16 cellular contexts compared by ENCODE assay signal in genomic region chr11:813440-814096, GRCh38. TPM values are rescaled to one million over a fixed set of nuclear protein-coding genes. Genes with fewer than 3 reads are reported as not detected.
A peak's percentile ranks its signal among the peaks of the same experiment; 100 is the strongest.
DNase-seq lines count a peak whose midpoint lies in the region; ATAC-seq and TF ChIP-seq lines count a peak whose summit lies in the region.
"Had no signal": no experiment of that assay in that cellular context is flagged by ENCODE, and none has a peak within 500 bp of the region (broad histone marks: within the 10 kb centered on the region; RNA-seq: fewer than 3 reads in every experiment).

No MANE protein-coding gene starts in this region.

- no peak overlapping the region for H2AK5ac ChIP-seq in neuronal stem cell (ENCODE audit: low read depth, low read length)

- H2BK12ac ChIP-seq in neuronal stem cell (ENCODE audit: low read length), result no peak overlapping the region

- H2BK15ac ChIP-seq in neuronal stem cell (ENCODE audit: low read length), result no peak overlapping the region

- H3K27ac ChIP-seq in neuronal stem cell (replicated peaks; ENCODE audit: low read length) (no peak overlapping the region), Peyer's patch (no peak overlapping the region)
- H3K27ac ChIP-seq: dorsolateral prefrontal cortex, transverse colon had no signal

- H2AFZ ChIP-seq in neuronal stem cell (ENCODE audit: low read length), result no peak overlapping the region

- peaks cover 21% of the 10 kb centered on the region for H3K4me1 Mint-ChIP-seq in activated CD4-positive, alpha-beta T cell treated with anti-CD3 and anti-CD28 coated beads for 36 hours
- H3K4me1 Mint-ChIP-seq in HFFc6 (ENCODE audit: low read depth), result peaks cover 30% of the 10 kb centered on the region
- peaks cover 35% of the 10 kb centered on the region for H3K4me1 Mint-ChIP-seq in activated CD8-positive, alpha-beta T cell treated with anti-CD3 and anti-CD28 coated beads, Interleukin-2, amount 10 ng/mL, durations not matched to agents 7 days and 5 days (ENCODE audit: low read depth)

- H3K23ac ChIP-seq in neuronal stem cell (ENCODE audit: low read depth, low read length, poor library complexity), result no peak overlapping the region

- H3K27me3 Mint-ChIP-seq in activated CD4-positive, alpha-beta T cell treated with anti-CD3 and anti-CD28 coated beads for 36 hours, result no peaks in the 10 kb centered on the region
- peaks cover 25% of the 10 kb centered on the region for H3K27me3 Mint-ChIP-seq in HFFc6 (ENCODE audit: insufficient read depth)
- H3K27me3 Mint-ChIP-seq in activated CD8-positive, alpha-beta T cell treated with anti-CD3 and anti-CD28 coated beads, Interleukin-2, amount 10 ng/mL, durations not matched to agents 7 days and 5 days (ENCODE audit: low read depth), result no peaks in the 10 kb centered on the region

- no peak overlapping the region for H3K14ac ChIP-seq in neuronal stem cell (ENCODE audit: low read length)

- no peak overlapping the region for H3K4ac ChIP-seq in neuronal stem cell (ENCODE audit: low read length)

- no peak for TF ChIP-seq POLR2A in Peyer's patch (IDR thresholded peaks at IDR 0.05)

- WGBS in neuronal stem cell (ENCODE audit: extremely low coverage in 2 of 2, insufficient read length in 2 of 2, insufficient replicate concordance in 1 of 2), 2 donors, result no CpG with 5 or more reads among the region's 9 CpGs

- H3K36me3 ChIP-seq in neuronal stem cell (replicated peaks in 1 of 2; ENCODE audit: control insufficient read depth in 2 of 2, insufficient read depth in 2 of 2, low read length in 2 of 2), result peaks cover 29 to 39% of the 10 kb centered on the region in 2 donors
- H3K36me3 ChIP-seq in Peyer's patch, result peaks cover 0 to 26% (median 0%) of the 10 kb centered on the region in 3 donors
- H3K36me3 ChIP-seq: breast epithelium had no signal

- no peak overlapping the region for H3K4me2 ChIP-seq in neuronal stem cell (ENCODE audit: insufficient read depth, low read length, poor library complexity, severe bottlenecking)

- peak overlapping the region; percentile 27 for H3K27ac Mint-ChIP-seq in activated CD4-positive, alpha-beta T cell treated with anti-CD3 and anti-CD28 coated beads for 36 hours
- H3K27ac Mint-ChIP-seq in HFFc6, result peak overlapping the region; percentile 68
- H3K27ac Mint-ChIP-seq in activated CD8-positive, alpha-beta T cell treated with anti-CD3 and anti-CD28 coated beads, Interleukin-2, amount 10 ng/mL, durations not matched to agents 7 days and 5 days, result peak overlapping the region; percentile 55

- ATAC-seq in activated CD4-positive, alpha-beta T cell treated with anti-CD3 and anti-CD28 coated beads for 36 hours, result no peak
- no peak for ATAC-seq in activated CD8-positive, alpha-beta T cell treated with anti-CD3 and anti-CD28 coated beads, Interleukin-2, amount 10 ng/mL, durations not matched to agents 7 days and 5 days

- H3K4me3 Mint-ChIP-seq in activated CD4-positive, alpha-beta T cell treated with anti-CD3 and anti-CD28 coated beads for 36 hours, result no peak overlapping the region
- H3K4me3 Mint-ChIP-seq in HFFc6, result no peak overlapping the region
- no peak overlapping the region for H3K4me3 Mint-ChIP-seq in activated CD8-positive, alpha-beta T cell treated with anti-CD3 and anti-CD28 coated beads, Interleukin-2, amount 10 ng/mL, durations not matched to agents 7 days and 5 days

- H3K27me3 ChIP-seq in neuronal stem cell (ENCODE audit: control insufficient read depth in 3 of 3, insufficient read depth in 3 of 3, low read depth in 1 of 3, low read length in 3 of 3) (no peaks in the 10 kb centered on the region), Peyer's patch (no peaks in the 10 kb centered on the region)
- H3K27me3 ChIP-seq: breast epithelium, dorsolateral prefrontal cortex, transverse colon had no signal

- H3K79me1 ChIP-seq in neuronal stem cell (ENCODE audit: low read depth, low read length), result peaks cover 17% of the 10 kb centered on the region

- H4K91ac ChIP-seq in neuronal stem cell (ENCODE audit: low read depth, low read length, poor library complexity), result no peak overlapping the region

- DNase-seq in activated CD4-positive, alpha-beta T cell treated with anti-CD3 and anti-CD28 coated beads for 36 hours, result no peak
- no peak for DNase-seq in activated CD4-positive, alpha-beta T cell treated with anti-CD3 and anti-CD28 coated beads for 48 hours
- DNase-seq in HFFc6 (no peak), neuronal stem cell (ENCODE audit: low spot score) (no peak), Peyer's patch (no peak), COR-L47 (lab: John Stamatoyannopoulos, UW) (no peak)
- no peak for DNase-seq in activated CD8-positive, alpha-beta T cell treated with anti-CD3 and anti-CD28 coated beads, Interleukin-2, amount 10 ng/mL, durations not matched to agents 7 days and 5 days
- DNase-seq in activated CD4-positive, alpha-beta T cell treated with anti-CD3 and anti-CD28 coated beads for 4 hours, result no peak
- DNase-seq: dorsolateral prefrontal cortex; GDM1; hippocampal formation; Kasumi-1; NCI-H1436 treated with DMSO at 0.1 percent for 48 hours; stimulated activated CD4-positive, alpha-beta T cell treated with anti-CD3 and anti-CD28 coated beads, Interleukin-4, amount 100 ng/mL, for 24 hours; transverse colon had no signal

- peak overlapping the region; percentile 48 for H4K8ac ChIP-seq in neuronal stem cell (ENCODE audit: low read depth, low read length)

- peaks cover 33% of the 10 kb centered on the region for H3K36me3 Mint-ChIP-seq in activated CD4-positive, alpha-beta T cell treated with anti-CD3 and anti-CD28 coated beads for 36 hours (ENCODE audit: low read depth)
- H3K36me3 Mint-ChIP-seq in HFFc6 (ENCODE audit: low read depth), result peaks cover 30% of the 10 kb centered on the region
- H3K36me3 Mint-ChIP-seq in activated CD8-positive, alpha-beta T cell treated with anti-CD3 and anti-CD28 coated beads, Interleukin-2, amount 10 ng/mL, durations not matched to agents 7 days and 5 days (ENCODE audit: low read depth), result peaks cover 36% of the 10 kb centered on the region

- no peaks in the 10 kb centered on the region for H3K9me3 Mint-ChIP-seq in activated CD4-positive, alpha-beta T cell treated with anti-CD3 and anti-CD28 coated beads for 36 hours (ENCODE audit: low read depth)
- no peaks in the 10 kb centered on the region for H3K9me3 Mint-ChIP-seq in HFFc6
- H3K9me3 Mint-ChIP-seq in activated CD8-positive, alpha-beta T cell treated with anti-CD3 and anti-CD28 coated beads, Interleukin-2, amount 10 ng/mL, durations not matched to agents 7 days and 5 days (ENCODE audit: insufficient read depth), result no peaks in the 10 kb centered on the region

- no peak overlapping the region for H2BK120ac ChIP-seq in neuronal stem cell (ENCODE audit: low read depth, low read length)

- H3K4me1 ChIP-seq in neuronal stem cell (ENCODE audit: control insufficient read depth in 2 of 2, insufficient read depth in 1 of 2, low read depth in 1 of 2, low read length in 2 of 2) (peaks cover 5 to 15% of the 10 kb centered on the region in 2 donors), Peyer's patch (peaks cover 7 to 17% (median 11%) of the 10 kb centered on the region in 4 donors)

- TF ChIP-seq CTCF in HFFc6 (IDR thresholded peaks at IDR 0.05), result no peak
- no peak for TF ChIP-seq CTCF in Peyer's patch (IDR thresholded peaks at IDR 0.05)

- CTCF ChIA-PET in activated CD4-positive, alpha-beta T cell treated with anti-CD3 and anti-CD28 coated beads for 36 hours (lab: Charles Lee), result interaction anchor here (0.7 kb wide), 1 partner anchor 28 kb away, joined by 3 read pairs; no protein-coding TSS in a partner anchor
- CTCF ChIA-PET in activated CD8-positive, alpha-beta T cell treated with anti-CD3 and anti-CD28 coated beads, Interleukin-2, amount 10 ng/mL, durations not matched to agents 7 days and 5 days (lab: Charles Lee), result no interaction called here

- H3K9ac ChIP-seq in neuronal stem cell (ENCODE audit: low read depth, low read length, poor library complexity), result no peak overlapping the region

- intact Hi-C loops in activated CD4-positive, alpha-beta T cell treated with anti-CD3 and anti-CD28 coated beads for 36 hours (cut with DNase I, micrococcal nuclease), result no loop called here

- H3K9me3 ChIP-seq in neuronal stem cell (replicated peaks in 1 of 2; ENCODE audit: control insufficient read depth in 2 of 2, insufficient read depth in 1 of 2, low read depth in 1 of 2, low read length in 2 of 2) (peaks cover 0 to 2% of the 10 kb centered on the region in 2 donors), Peyer's patch (no peaks in the 10 kb centered on the region)
- H3K9me3 ChIP-seq: breast epithelium, transverse colon had no signal

- H2BK5ac ChIP-seq in neuronal stem cell (ENCODE audit: low read length), result no peak overlapping the region

- H3K4me3 ChIP-seq in neuronal stem cell (ENCODE audit: low read length in 2 of 2) (no peak overlapping the region), Peyer's patch (no peak overlapping the region)
- H3K4me3 ChIP-seq: breast epithelium, dorsolateral prefrontal cortex, transverse colon had no signal

- no peak overlapping the region for H3K18ac ChIP-seq in neuronal stem cell (ENCODE audit: low read length)

- POLR2A ChIA-PET in activated CD4-positive, alpha-beta T cell treated with anti-CD3 and anti-CD28 coated beads for 36 hours (lab: Charles Lee), result interaction anchor here (0.8 kb wide), 1 partner anchor 17 kb away, joined by 3 read pairs; no protein-coding TSS in a partner anchor
- POLR2A ChIA-PET in activated CD8-positive, alpha-beta T cell treated with anti-CD3 and anti-CD28 coated beads, Interleukin-2, amount 10 ng/mL, durations not matched to agents 7 days and 5 days (lab: Charles Lee), result interaction anchor here (1.4 kb wide), 1 partner anchor 16 kb away, joined by 3 read pairs; no protein-coding TSS in a partner anchor

RNA-seq across cellular contexts. Expression of gene RPLP2, which starts 3.8 kb away (rescaled TPM):
- 1,000 to 10,000 TPM; 2,132 to 3,230 TPM for total RNA-seq in activated CD4-positive, alpha-beta T cell treated with anti-CD3 and anti-CD28 coated beads for 36 hours
- 1,000 to 10,000 TPM; 1,532 to 1,781 (median 1,709) TPM for total RNA-seq in HFFc6 (2021; fragmentation: NEBNext Ultra II Directional; extraction: Animal tissue kit (Norgen Biotek cat#: 25700))
- 1,000 to 10,000 TPM; 2,268 to 2,338 TPM for total RNA-seq in activated CD8-positive, alpha-beta T cell treated with anti-CD3 and anti-CD28 coated beads, Interleukin-2, amount 10 ng/mL, durations not matched to agents 7 days and 5 days
- 5,165 TPM for polyA plus RNA-seq in neuronal stem cell (2013, experiment 1 of 2)
- polyA plus RNA-seq in neuronal stem cell (2013, experiment 2 of 2), result 5,448 TPM
- 1,000 to 10,000 TPM in 1 of 4 donors, 100 to 1,000 TPM in 3; 261 to 1,717 (median 510) TPM for total RNA-seq in Peyer's patch

RNA-seq across cellular contexts. Expression of gene PNPLA2, which starts 5.1 kb away (rescaled TPM):
- 10 to 100 TPM; 24.7 to 26.2 TPM for total RNA-seq in activated CD4-positive, alpha-beta T cell treated with anti-CD3 and anti-CD28 coated beads for 36 hours
- 100 to 1,000 TPM; 103 to 148 (median 130) TPM for total RNA-seq in HFFc6 (2021; fragmentation: NEBNext Ultra II Directional; extraction: Animal tissue kit (Norgen Biotek cat#: 25700))
- 10 to 100 TPM; 67.3 to 76.6 TPM for total RNA-seq in activated CD8-positive, alpha-beta T cell treated with anti-CD3 and anti-CD28 coated beads, Interleukin-2, amount 10 ng/mL, durations not matched to agents 7 days and 5 days
- 34.4 TPM for polyA plus RNA-seq in neuronal stem cell (2013, experiment 1 of 2)
- 33.9 TPM for polyA plus RNA-seq in neuronal stem cell (2013, experiment 2 of 2)
- 100 to 1,000 TPM in 3 of 4 donors, 10 to 100 TPM in 1; 71.8 to 254 (median 163) TPM for total RNA-seq in Peyer's patch

RNA-seq across cellular contexts. Expression of gene PIDD1, which starts 8.5 kb away (rescaled TPM):
- total RNA-seq in activated CD4-positive, alpha-beta T cell treated with anti-CD3 and anti-CD28 coated beads for 36 hours, result 10 to 100 TPM; 21.1 to 29.1 TPM
- total RNA-seq in HFFc6 (2021; fragmentation: NEBNext Ultra II Directional; extraction: Animal tissue kit (Norgen Biotek cat#: 25700)), result 10 to 100 TPM; 11.0 to 15.9 (median 13.7) TPM
- total RNA-seq in activated CD8-positive, alpha-beta T cell treated with anti-CD3 and anti-CD28 coated beads, Interleukin-2, amount 10 ng/mL, durations not matched to agents 7 days and 5 days, result 10 to 100 TPM; 59.3 to 60.5 TPM
- 30.8 TPM for polyA plus RNA-seq in neuronal stem cell (2013, experiment 1 of 2)
- polyA plus RNA-seq in neuronal stem cell (2013, experiment 2 of 2), result 31.2 TPM
- total RNA-seq in Peyer's patch, result 10 to 100 TPM; 29.1 to 83.3 (median 70.2) TPM

RNA-seq across cellular contexts. Expression of gene CRACR2B, which starts 14.2 kb away (rescaled TPM):
- under 1 TPM; 0.33 to 0.50 TPM for total RNA-seq in activated CD4-positive, alpha-beta T cell treated with anti-CD3 and anti-CD28 coated beads for 36 hours
- 1 to 10 TPM in 4 of 6 experiments, under 1 TPM in 2; 0.63 to 2.2 (median 1.2) TPM for total RNA-seq in HFFc6 (2021; fragmentation: NEBNext Ultra II Directional; extraction: Animal tissue kit (Norgen Biotek cat#: 25700))
- total RNA-seq in activated CD8-positive, alpha-beta T cell treated with anti-CD3 and anti-CD28 coated beads, Interleukin-2, amount 10 ng/mL, durations not matched to agents 7 days and 5 days, result 10 to 100 TPM; 17.2 to 18.7 TPM
- polyA plus RNA-seq in neuronal stem cell (2013, experiment 1 of 2), result 12.4 TPM
- 11.8 TPM for polyA plus RNA-seq in neuronal stem cell (2013, experiment 2 of 2)
- total RNA-seq in Peyer's patch, result 100 to 1,000 TPM in 3 of 4 donors, 10 to 100 TPM in 1; 44.0 to 175 (median 110) TPM

RNA-seq across cellular contexts. Expression of gene SLC25A22, which starts 15.5 kb away (rescaled TPM):
- 10 to 100 TPM; 33.9 to 36.6 TPM for total RNA-seq in activated CD4-positive, alpha-beta T cell treated with anti-CD3 and anti-CD28 coated beads for 36 hours
- total RNA-seq in HFFc6 (2021; fragmentation: NEBNext Ultra II Directional; extraction: Animal tissue kit (Norgen Biotek cat#: 25700)), result 10 to 100 TPM; 39.7 to 47.3 (median 42.9) TPM
- 10 to 100 TPM; 51.2 to 56.4 TPM for total RNA-seq in activated CD8-positive, alpha-beta T cell treated with anti-CD3 and anti-CD28 coated beads, Interleukin-2, amount 10 ng/mL, durations not matched to agents 7 days and 5 days
- polyA plus RNA-seq in neuronal stem cell (2013, experiment 1 of 2), result 26.6 TPM
- 26.0 TPM for polyA plus RNA-seq in neuronal stem cell (2013, experiment 2 of 2)
- 10 to 100 TPM; 14.2 to 22.0 (median 16.6) TPM for total RNA-seq in Peyer's patch
